Comparison of ENCODE assay signal across 1 cellular context in genomic region chr1:28123461-28123961, GRCh38.
TF ChIP-seq lines count a peak whose summit lies in the region.

No MANE protein-coding gene starts in this region.

TF ChIP-seq in HCT116, 20 proteins besides CTCF, POLR2A, EP300 and RAD21 (continued from another document):
- TF ChIP-seq EZH2phosphoT487 (IDR thresholded peaks at IDR 0.05; ENCODE audit: borderline replicate concordance) (no peak), SRF (IDR thresholded peaks at IDR 0.05; ENCODE audit: low read depth) (no peak), ELF1 (IDR thresholded peaks at IDR 0.05; ENCODE audit: borderline replicate concordance, low read depth) (no peak), EZH2 (IDR thresholded peaks at IDR 0.05) (no peak), CEBPB (IDR thresholded peaks at IDR 0.05; ENCODE audit: low read depth) (no peak; the same call in 1 of the 2 replicates), FOSL1 (IDR thresholded peaks at IDR 0.05; ENCODE audit: low read depth) (no peak), REST (IDR thresholded peaks at IDR 0.05; ENCODE audit: low read depth) (no peak), MAX (IDR thresholded peaks at IDR 0.05) (no peak), SP1 (IDR thresholded peaks at IDR 0.05; ENCODE audit: low read depth) (no peak)
